ENCODE assay signal across 18 cellular contexts in the genomic region with DNA sequence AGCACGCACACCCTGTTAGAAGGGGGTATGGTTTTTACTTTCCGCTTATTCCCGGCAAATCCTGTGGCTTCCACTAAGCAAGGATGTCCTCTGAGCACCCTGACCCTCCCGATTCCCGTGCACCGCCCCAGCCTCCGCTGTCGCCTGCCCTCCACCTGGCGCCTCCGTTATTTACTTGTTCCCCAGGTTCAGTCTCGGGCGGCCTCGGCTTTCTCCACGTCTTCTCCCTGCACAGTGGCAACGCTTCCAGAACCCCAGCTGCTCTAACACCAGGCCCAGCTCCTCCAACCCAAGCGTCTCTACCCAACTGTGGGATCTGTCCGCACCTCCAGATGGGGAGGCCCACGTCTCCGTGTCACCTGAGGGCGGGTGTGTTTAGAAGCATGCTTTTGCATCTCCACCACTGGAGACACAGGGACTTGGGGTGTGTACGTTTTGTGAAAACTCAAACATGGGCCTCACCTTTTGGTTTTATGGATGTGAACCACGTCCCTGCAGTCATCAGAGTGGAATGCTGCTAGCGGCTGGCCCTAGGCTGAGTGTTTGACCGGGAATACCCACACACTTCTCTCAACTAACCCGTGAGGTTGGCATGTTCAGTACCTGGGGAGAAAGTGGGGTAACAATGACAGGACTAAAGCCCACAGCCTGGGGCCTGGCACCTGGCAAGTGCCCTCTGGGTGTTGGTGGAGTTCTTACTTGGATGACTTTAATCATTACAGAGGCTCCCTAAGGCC.
DNase-seq lines count a peak whose midpoint lies in the region; ATAC-seq and TF ChIP-seq lines count a peak whose summit lies in the region.
"Had no signal": no experiment of that assay in that cellular context is flagged by ENCODE, and none has a peak within 500 bp of the region (broad histone marks: within the 10 kb centered on the region; RNA-seq: fewer than 3 reads in every experiment).

No MANE protein-coding gene starts in this region.

- H3K4me3 Mint-ChIP-seq in HFFc6: peak overlapping the region; percentile 36; the same call in 1 of the 2 replicates
- no peak overlapping the region for H3K4me3 Mint-ChIP-seq in stimulated activated memory B cell treated with anti-CD40 and anti-IgM and Interleukin-4, amounts not matched to agents 10 μg/mL and 1 μg/mL and 100 μg/mL, for 72 hours
- H3K4me3 Mint-ChIP-seq: activated naive CD4-positive, alpha-beta T cell treated with anti-CD3 and anti-CD28 coated beads, Interleukin-2, amount 50 U/mL, for 24 hours had no signal

- peak; percentile 31 for ATAC-seq in stimulated activated memory B cell treated with anti-CD40 and anti-IgM and Interleukin-4, amounts not matched to agents 10 μg/mL and 1 μg/mL and 100 μg/mL, for 72 hours
- no peak for ATAC-seq in HG03025 (IDR thresholded peaks at IDR 0.05; ENCODE audit: low FRiP score, unreplicated experiment)
- ATAC-seq: K562, SK-N-SH treated with all-trans-retinoic acid at 6 μM for 48 hours had no signal

- in situ Hi-C loops in GM13977 (cut with MboI; ENCODE audit: low pct_unique_long_range_greater_than_20kb, low sequenced_read_pairs, unreplicated experiment): no loop called here

- peaks cover 35% of the 10 kb centered on the region for H3K36me3 Mint-ChIP-seq in HFFc6 (ENCODE audit: low read depth)
- H3K36me3 Mint-ChIP-seq in stimulated activated memory B cell treated with anti-CD40 and anti-IgM and Interleukin-4, amounts not matched to agents 10 μg/mL and 1 μg/mL and 100 μg/mL, for 72 hours: no peaks in the 10 kb centered on the region
- H3K36me3 Mint-ChIP-seq: activated naive CD4-positive, alpha-beta T cell treated with anti-CD3 and anti-CD28 coated beads, Interleukin-2, amount 50 U/mL, for 24 hours had no signal

- DNase-seq in HFFc6 (peak; percentile 12), SW480 (ENCODE audit: low spot score) (peak; percentile 8), iris pigment epithelial cell (ENCODE audit: low read depth) (peak; percentile 30), GM13977 (ENCODE audit: low spot score) (no peak), HUDEP-2 (lab: John Stamatoyannopoulos, UW; ENCODE audit: unreplicated experiment in 76 of 76) (no peak)
- DNase-seq: activated CD4-positive, alpha-beta T cell treated with anti-CD3 and anti-CD28 coated beads, Interleukin-2, amount 50 U/mL, for 1 hour; AML-193; kidney glomerular epithelial cell; midbrain; NCI-H526 treated with DMSO at 0.1 percent for 48 hours; OCI-M1; stimulated activated CD4-positive, alpha-beta T cell treated with anti-CD3 and anti-CD28 coated beads, Interleukin-2, amount 100 ng/mL, for 24 hours; substantia nigra had no signal

- no peaks in the 10 kb centered on the region; the same call in 1 of the 2 replicates for H3K27me3 Mint-ChIP-seq in HFFc6 (ENCODE audit: insufficient read depth)
- H3K27me3 Mint-ChIP-seq in stimulated activated memory B cell treated with anti-CD40 and anti-IgM and Interleukin-4, amounts not matched to agents 10 μg/mL and 1 μg/mL and 100 μg/mL, for 72 hours: peaks cover 27% of the 10 kb centered on the region
- H3K27me3 Mint-ChIP-seq: activated naive CD4-positive, alpha-beta T cell treated with anti-CD3 and anti-CD28 coated beads, Interleukin-2, amount 50 U/mL, for 24 hours had no signal

- peaks cover 60% of the 10 kb centered on the region for H3K4me1 Mint-ChIP-seq in HFFc6 (ENCODE audit: low read depth)
- H3K4me1 Mint-ChIP-seq in stimulated activated memory B cell treated with anti-CD40 and anti-IgM and Interleukin-4, amounts not matched to agents 10 μg/mL and 1 μg/mL and 100 μg/mL, for 72 hours: no peaks in the 10 kb centered on the region
- H3K4me1 Mint-ChIP-seq: activated naive CD4-positive, alpha-beta T cell treated with anti-CD3 and anti-CD28 coated beads, Interleukin-2, amount 50 U/mL, for 24 hours had no signal

- TF ChIP-seq CTCF in HFFc6 (IDR thresholded peaks at IDR 0.05): no peak
- TF ChIP-seq CTCF in GM13977 (IDR thresholded peaks at IDR 0.05; ENCODE audit: extremely low read depth, insufficient read depth, missing control alignments): no peak

- H3K27ac Mint-ChIP-seq in HFFc6: peak overlapping the region; percentile 100
- no peak overlapping the region for H3K27ac Mint-ChIP-seq in stimulated activated memory B cell treated with anti-CD40 and anti-IgM and Interleukin-4, amounts not matched to agents 10 μg/mL and 1 μg/mL and 100 μg/mL, for 72 hours
- H3K27ac Mint-ChIP-seq: activated naive CD4-positive, alpha-beta T cell treated with anti-CD3 and anti-CD28 coated beads, Interleukin-2, amount 50 U/mL, for 24 hours had no signal

- H3K9me3 Mint-ChIP-seq in HFFc6: peaks cover 6% of the 10 kb centered on the region; the same call in 1 of the 2 replicates
- no peaks in the 10 kb centered on the region for H3K9me3 Mint-ChIP-seq in stimulated activated memory B cell treated with anti-CD40 and anti-IgM and Interleukin-4, amounts not matched to agents 10 μg/mL and 1 μg/mL and 100 μg/mL, for 72 hours
- H3K9me3 Mint-ChIP-seq: activated naive CD4-positive, alpha-beta T cell treated with anti-CD3 and anti-CD28 coated beads, Interleukin-2, amount 50 U/mL, for 24 hours had no signal

Comparison
In these comparisons a context has a peak if more than half of its experiments do, and no peak if none do; other contexts are left out.
1. DNase-seq: peak in HFFc6 (single experiment), SW480 (single experiment) and iris pigment epithelial cell (single experiment); none in GM13977 (single experiment) and HUDEP-2 (0 of 76).